ENCODE assay signal across 18 cellular contexts in the genomic region with DNA sequence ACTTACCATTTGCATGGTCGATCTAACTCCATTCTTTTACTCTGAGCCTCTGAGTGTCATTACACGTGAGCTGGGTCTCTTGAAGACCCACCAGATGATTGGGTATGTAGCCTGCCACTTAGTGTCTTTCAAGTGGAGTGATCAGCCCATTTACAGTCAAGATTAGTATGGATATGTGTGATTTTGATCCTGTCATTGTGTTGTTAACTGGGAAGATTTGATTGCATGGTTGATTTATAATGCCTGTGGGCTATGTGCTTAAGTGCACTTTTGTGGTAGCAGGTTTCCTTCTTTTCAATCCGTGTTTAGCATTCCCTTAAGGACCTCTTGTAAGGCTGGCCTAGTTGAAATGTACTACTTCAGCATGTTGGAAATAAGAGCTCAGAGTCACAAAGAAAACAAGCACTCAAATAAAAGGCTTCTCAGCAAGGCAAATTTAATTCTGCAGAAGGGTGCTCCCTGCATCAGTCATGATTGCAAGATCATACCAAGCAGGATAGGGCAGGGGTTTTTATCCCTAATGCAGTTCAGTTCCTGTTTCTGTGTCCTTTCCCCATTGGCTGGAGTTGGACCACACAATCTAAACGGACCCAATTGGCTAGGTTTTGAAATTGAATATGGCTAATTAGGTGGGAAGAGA.
DNase-seq lines count a peak whose midpoint lies in the region; ATAC-seq, FAIRE-seq and TF ChIP-seq lines count a peak whose summit lies in the region.
"Had no signal": no experiment of that assay in that cellular context is flagged by ENCODE, and none has a peak within 500 bp of the region (broad histone marks: within the 10 kb centered on the region; RNA-seq: fewer than 3 reads in every experiment).

No MANE protein-coding gene starts in this region.

- POLR2A ChIA-PET in HEK293 (lab: Yijun Ruan, JAX): no interaction called here
- POLR2A ChIA-PET in naive thymus-derived CD8-positive, alpha-beta T cell (lab: Charles Lee): no interaction called here

- peaks cover 0 to 20% (median 0%) of the 10 kb centered on the region in 3 donors for H3K36me3 Mint-ChIP-seq in naive thymus-derived CD8-positive, alpha-beta T cell
- H3K36me3 Mint-ChIP-seq: CD8-positive, alpha-beta T cell had no signal

- H3K27me3 ChIP-seq in mesendoderm (ENCODE audit: insufficient read depth, low read length, poor library complexity) (no peaks in the 10 kb centered on the region), small intestine (ENCODE audit: control insufficient read depth in 2 of 2, insufficient read depth in 2 of 2, low read length in 2 of 2) (no peaks in the 10 kb centered on the region)
- H3K27me3 ChIP-seq: BLaER1 treated with 17β-estradiol and CSF1 and Interleukin-3, amounts not matched to agents 10 nM and 100 nM had no signal

- H3K27me3 Mint-ChIP-seq in naive thymus-derived CD8-positive, alpha-beta T cell: no peaks in the 10 kb centered on the region
- H3K27me3 Mint-ChIP-seq: B cell had no signal

- no peaks in the 10 kb centered on the region for H3K4me1 ChIP-seq in HEK293 (ENCODE audit: control insufficient read depth, insufficient read depth, low read length)
- no peaks in the 10 kb centered on the region for H3K4me1 ChIP-seq in mesendoderm (ENCODE audit: control insufficient read depth, low read depth, low read length)
- no peaks in the 10 kb centered on the region for H3K4me1 ChIP-seq in small intestine (ENCODE audit: control insufficient read depth in 2 of 2, insufficient read depth in 1 of 2, low read depth in 1 of 2, low read length in 1 of 2)
- H3K4me1 ChIP-seq: BLaER1 treated with 17β-estradiol and CSF1 and Interleukin-3, amounts not matched to agents 10 nM and 100 nM had no signal

- H3K4me1 Mint-ChIP-seq in naive thymus-derived CD8-positive, alpha-beta T cell: no peaks in the 10 kb centered on the region
- H3K4me1 Mint-ChIP-seq: B cell had no signal

- DNase-seq in NCI-H748 (lab: John Stamatoyannopoulos, UW; ENCODE audit: unreplicated experiment) (peak; percentile 30), NCI-H748 treated with DMSO at 0.1 percent for 48 hours (lab: John Stamatoyannopoulos, UW) (no peak), RKO (ENCODE audit: low spot score) (peak; percentile 5), mesendoderm (peak; percentile 21), NCI-H1105 treated with DMSO at 0.1 percent for 48 hours (lab: John Stamatoyannopoulos, UW) (no peak), small intestine (no peak)
- no peak for DNase-seq in naive thymus-derived CD8-positive, alpha-beta T cell
- DNase-seq: Calu3; CD8-positive, alpha-beta T cell; DMS79; GDM1; HCEC 1CT; HFFc6 had no signal

- H3K4me3 ChIP-seq in HEK293 (ENCODE audit: low read depth, low read length): no peak overlapping the region
- H3K4me3 ChIP-seq in mesendoderm (ENCODE audit: low read length): no peak overlapping the region
- H3K4me3 ChIP-seq in small intestine (ENCODE audit: low read depth in 1 of 2, low read length in 2 of 2): no peak overlapping the region
- H3K4me3 ChIP-seq: BLaER1 treated with 17β-estradiol and CSF1 and Interleukin-3, amounts not matched to agents 10 nM and 100 nM had no signal

- no peak overlapping the region for H2AK5ac ChIP-seq in mesendoderm (ENCODE audit: low read length)

- H3K9me3 ChIP-seq in HEK293 (ENCODE audit: control insufficient read depth, insufficient read depth, low read depth, low read length): no peaks in the 10 kb centered on the region
- no peaks in the 10 kb centered on the region for H3K9me3 ChIP-seq in small intestine (ENCODE audit: control insufficient read depth, low read depth)

- ATAC-seq in naive thymus-derived CD8-positive, alpha-beta T cell: no peak
- ATAC-seq: CD8-positive, alpha-beta T cell had no signal

- H3K79me2 ChIP-seq in mesendoderm (ENCODE audit: control insufficient read depth, insufficient read depth, low read length): no peaks in the 10 kb centered on the region

- no peak overlapping the region for H2BK15ac ChIP-seq in mesendoderm (replicated peaks; ENCODE audit: low read depth)

- no peak overlapping the region for H3K18ac ChIP-seq in mesendoderm (ENCODE audit: low read length)

- no peak overlapping the region for H4K8ac ChIP-seq in mesendoderm (ENCODE audit: low read depth, low read length)

- H2BK5ac ChIP-seq in mesendoderm (ENCODE audit: low read length): no peak overlapping the region

- H3K36me3 ChIP-seq in HEK293 (ENCODE audit: control insufficient read depth in 2 of 2, insufficient read depth in 1 of 2, low read length in 2 of 2): no peaks in the 10 kb centered on the region
- no peaks in the 10 kb centered on the region for H3K36me3 ChIP-seq in mesendoderm (ENCODE audit: control insufficient read depth, insufficient read depth, low read length)
- H3K36me3 ChIP-seq in small intestine (ENCODE audit: control insufficient read depth in 2 of 2, insufficient read depth in 2 of 2, low read length in 2 of 2): no peaks in the 10 kb centered on the region
- H3K36me3 ChIP-seq: BLaER1 treated with 17β-estradiol and CSF1 and Interleukin-3, amounts not matched to agents 10 nM and 100 nM had no signal

- H3K9me3 Mint-ChIP-seq in naive thymus-derived CD8-positive, alpha-beta T cell: peaks cover 6 to 51% (median 37%) of the 10 kb centered on the region in 9 donors

- H3K4ac ChIP-seq in mesendoderm (ENCODE audit: low read depth, low read length): no peak overlapping the region

- no peak overlapping the region for H4K5ac ChIP-seq in mesendoderm (ENCODE audit: low read length)

- H3K27ac Mint-ChIP-seq in naive thymus-derived CD8-positive, alpha-beta T cell: no peak overlapping the region
- H3K27ac Mint-ChIP-seq: B cell; CD8-positive, alpha-beta T cell; HFFc6 had no signal

- no peak overlapping the region for H2BK120ac ChIP-seq in mesendoderm (ENCODE audit: low read depth, low read length)

- no peak overlapping the region for H3K4me3 Mint-ChIP-seq in naive thymus-derived CD8-positive, alpha-beta T cell
- H3K4me3 Mint-ChIP-seq: B cell; CD8-positive, alpha-beta T cell; HFFc6 had no signal

- no CpG with 5 or more reads among the region's 4 CpGs for WGBS in mesendoderm (ENCODE audit: extremely low coverage, insufficient coverage, low lambda C conversion rate)
- WGBS in small intestine, 3 donors: 66 to 78% (median 67%) methylated on average over 4 of the region's 4 CpGs

- CTCF ChIA-PET in HEK293 (lab: Yijun Ruan, JAX): no interaction called here

- no peak overlapping the region for H3K56ac ChIP-seq in mesendoderm (ENCODE audit: low read length)

- FAIRE-seq in small intestine (lab: Jason Lieb, UNC): no peak
- FAIRE-seq: H54 had no signal

- no peak overlapping the region for H3K27ac ChIP-seq in HEK293 (ENCODE audit: extremely low read depth, low read depth, low read length)
- H3K27ac ChIP-seq in mesendoderm (ENCODE audit: low read depth, low read length): no peak overlapping the region
- no peak overlapping the region for H3K27ac ChIP-seq in small intestine (ENCODE audit: low read depth in 1 of 2, low read length in 1 of 2)
- H3K27ac ChIP-seq: BLaER1 treated with 17β-estradiol and CSF1 and Interleukin-3, amounts not matched to agents 10 nM and 100 nM; HL-60 had no signal

- no peak for TF ChIP-seq CTCF in HEK293 (tag by site-specific recombination; IDR thresholded peaks at IDR 0.05)

- no peak overlapping the region for H3K9ac ChIP-seq in mesendoderm (ENCODE audit: low read length)
- H3K9ac ChIP-seq: BLaER1 treated with 17β-estradiol and CSF1 and Interleukin-3, amounts not matched to agents 10 nM and 100 nM had no signal

- no peak overlapping the region for H3K23ac ChIP-seq in mesendoderm (ENCODE audit: low read length)

- H3K4me2 ChIP-seq in mesendoderm (ENCODE audit: low read length): no peak overlapping the region
- H3K4me2 ChIP-seq: BLaER1 treated with 17β-estradiol and CSF1 and Interleukin-3, amounts not matched to agents 10 nM and 100 nM had no signal

- no peaks in the 10 kb centered on the region for H3K79me1 ChIP-seq in mesendoderm (ENCODE audit: low read length)

TF ChIP-seq in HEK293, 187 proteins besides CTCF, POLR2A, EP300 and RAD21:
- TF ChIP-seq TRIM28 (IDR thresholded peaks at IDR 0.05; ENCODE audit: borderline replicate concordance, low read length) (peak; percentile 68; the same call in 1 of the 2 replicates), SETDB1 (IDR thresholded peaks at IDR 0.05; ENCODE audit: insufficient read length, low read length) (peak; percentile 86), ZNF777 (tag by site-specific recombination; IDR thresholded peaks at IDR 0.05; ENCODE audit: borderline replicate concordance) (no peak)

Comparison
In these comparisons a context has a peak if more than half of its experiments do, and no peak if none do; other contexts are left out.
1. DNase-seq: peak in NCI-H748 (single experiment), RKO (single experiment) and mesendoderm (single experiment); none in NCI-H748 treated with DMSO at 0.1 percent for 48 hours (single experiment), NCI-H1105 treated with DMSO at 0.1 percent for 48 hours (single experiment), small intestine (single experiment) and naive thymus-derived CD8-positive, alpha-beta T cell (0 of 10).